8 cellular contexts compared by ENCODE assay signal in the genomic region with DNA sequence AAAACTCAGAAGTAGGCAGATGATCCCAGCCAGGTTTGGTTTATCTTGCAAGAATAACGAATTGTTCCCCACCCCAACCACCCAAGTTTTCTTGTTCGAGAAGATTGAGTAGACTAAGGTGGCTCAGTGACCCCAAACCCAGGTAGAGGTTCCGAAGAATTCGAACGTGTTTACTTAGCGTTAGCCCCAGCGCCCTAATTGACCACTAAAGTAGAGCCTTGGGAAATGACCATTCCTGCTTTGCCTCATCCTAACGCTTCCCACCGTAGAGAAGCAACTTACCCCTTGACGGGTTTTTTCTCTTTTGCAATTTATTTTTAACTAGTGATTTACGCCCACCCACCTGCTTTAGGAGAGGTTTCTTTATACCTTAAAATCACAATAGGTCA. TPM values are rescaled to one million over a fixed set of nuclear protein-coding genes. Genes with fewer than 3 reads are reported as not detected.
DNase-seq lines count a peak whose midpoint lies in the region; ATAC-seq and TF ChIP-seq lines count a peak whose summit lies in the region.

No MANE protein-coding gene starts in this region.

- H3K27me3 Mint-ChIP-seq in activated naive CD4-positive, alpha-beta T cell treated with anti-CD3 and anti-CD28 coated beads for 36 hours (ENCODE audit: low read depth) = no peaks in the 10 kb centered on the region
- H3K27me3 Mint-ChIP-seq in activated CD8-positive, alpha-beta T cell treated with anti-CD3 and anti-CD28 coated beads for 36 hours = peaks cover 2% of the 10 kb centered on the region

- no peaks in the 10 kb centered on the region for H3K9me3 Mint-ChIP-seq in activated naive CD4-positive, alpha-beta T cell treated with anti-CD3 and anti-CD28 coated beads for 36 hours
- no peaks in the 10 kb centered on the region for H3K9me3 Mint-ChIP-seq in activated CD8-positive, alpha-beta T cell treated with anti-CD3 and anti-CD28 coated beads for 36 hours

- peak overlapping the region; percentile 75 for H3K4me3 Mint-ChIP-seq in activated naive CD4-positive, alpha-beta T cell treated with anti-CD3 and anti-CD28 coated beads for 36 hours
- peak overlapping the region; percentile 80 for H3K4me3 Mint-ChIP-seq in activated CD8-positive, alpha-beta T cell treated with anti-CD3 and anti-CD28 coated beads for 36 hours

- CTCF ChIA-PET in activated naive CD4-positive, alpha-beta T cell treated with anti-CD3 and anti-CD28 coated beads for 36 hours (lab: Charles Lee) = interaction anchor here (1.8 to 3.2 kb wide), 2 partner anchors 44 to 219 kb away, joined by 5 to 21 read pairs; no protein-coding TSS in a partner anchor
- CTCF ChIA-PET in activated CD8-positive, alpha-beta T cell treated with anti-CD3 and anti-CD28 coated beads for 36 hours (lab: Charles Lee) = interaction anchor here (0.5 to 4.8 kb wide), 9 partner anchors 9 to 342 kb away, joined by 3 to 33 read pairs (median 5); partner anchors contain the start of gene NVL

- no peak for TF ChIP-seq CTCF in activated CD8-positive, alpha-beta T cell treated with anti-CD3 and anti-CD28 coated beads for 36 hours (IDR thresholded peaks at IDR 0.05)

- peak overlapping the region; percentile 55 for H3K27ac ChIP-seq in right cardiac atrium (ENCODE audit: low read length)

- H3K4me1 Mint-ChIP-seq in activated naive CD4-positive, alpha-beta T cell treated with anti-CD3 and anti-CD28 coated beads for 36 hours (ENCODE audit: low read depth) = peaks cover 32% of the 10 kb centered on the region
- peaks cover 33% of the 10 kb centered on the region for H3K4me1 Mint-ChIP-seq in activated CD8-positive, alpha-beta T cell treated with anti-CD3 and anti-CD28 coated beads for 36 hours (ENCODE audit: low read depth)

- peak overlapping the region; percentile 83 for H3K27ac Mint-ChIP-seq in activated naive CD4-positive, alpha-beta T cell treated with anti-CD3 and anti-CD28 coated beads for 36 hours
- peak overlapping the region; percentile 84 for H3K27ac Mint-ChIP-seq in activated CD8-positive, alpha-beta T cell treated with anti-CD3 and anti-CD28 coated beads for 36 hours

- H3K27me3 ChIP-seq in right cardiac atrium (ENCODE audit: control insufficient read depth, insufficient read depth) = no peaks in the 10 kb centered on the region

- ATAC-seq in activated CD8-positive, alpha-beta T cell treated with anti-CD3 and anti-CD28 coated beads for 36 hours = no peak
- peak in 1 of 2 donors; percentile 22 for ATAC-seq in right cardiac atrium

- intact Hi-C loops in activated naive CD4-positive, alpha-beta T cell treated with anti-CD3 and anti-CD28 coated beads for 36 hours (cut with micrococcal nuclease) = loop anchor here (1.0 to 5.0 kb wide), 8 partner anchors 55 to 1402 kb away; partner anchors contain the start of genes AIDA, BROX, CNIH4 and LBR
- intact Hi-C loops in activated CD8-positive, alpha-beta T cell treated with anti-CD3 and anti-CD28 coated beads for 36 hours (cut with micrococcal nuclease) = loop anchor here (5.0 to 10.0 kb wide), 2 partner anchors 70 to 343 kb away; partner anchors contain the start of gene DEGS1
- intact Hi-C loops in right cardiac atrium (cut with DNase I) = loop anchor here in 3 of 4 donors (2.0 to 10.0 kb wide), 4 partner anchors 218 to 340 kb away; partner anchors contain the start of gene NVL (in 2 of the 3)

- DNase-seq in activated naive CD4-positive, alpha-beta T cell treated with anti-CD3 and anti-CD28 coated beads for 36 hours = no peak
- no peak for DNase-seq in activated naive CD4-positive, alpha-beta T cell treated with Interleukin-2 at 50 U/mL for 16 hours
- DNase-seq in activated CD8-positive, alpha-beta T cell treated with anti-CD3 and anti-CD28 coated beads for 36 hours = no peak
- DNase-seq in right cardiac atrium = no peak
- DNase-seq in skeletal muscle cell (ENCODE audit: low read depth) = no peak
- DNase-seq in cortex of kidney (lab: John Stamatoyannopoulos, UW) = no peak
- DNase-seq in iPS-NIHi7 (ENCODE audit: extremely low spot score) = no peak
- DNase-seq in stimulated activated CD4-positive, alpha-beta T cell treated with anti-CD3 and anti-CD28 coated beads, Interleukin-2, amount 100 ng/mL, for 48 hours = no peak

- POLR2A ChIA-PET in activated CD8-positive, alpha-beta T cell treated with anti-CD3 and anti-CD28 coated beads for 36 hours (lab: Charles Lee) = interaction anchor here (0.7 to 1.0 kb wide), 4 partner anchors 37 to 219 kb away, joined by 3 to 4 read pairs (median 3); partner anchors contain the start of gene DEGS1

- H3K4me1 ChIP-seq in right cardiac atrium (ENCODE audit: control insufficient read depth, insufficient read depth, low read length) = no peaks in the 10 kb centered on the region

- peak overlapping the region; percentile 59 for H3K4me3 ChIP-seq in right cardiac atrium (ENCODE audit: low read length)
- H3K4me3 ChIP-seq in skeletal muscle cell (ENCODE audit: low read depth, low read length) = peak overlapping the region; percentile 98

- WGBS in right cardiac atrium = 2% methylated on average over 11 of the region's 11 CpGs

- H3K36me3 Mint-ChIP-seq in activated naive CD4-positive, alpha-beta T cell treated with anti-CD3 and anti-CD28 coated beads for 36 hours (ENCODE audit: low read depth) = peaks cover 6% of the 10 kb centered on the region
- peaks cover 8% of the 10 kb centered on the region for H3K36me3 Mint-ChIP-seq in activated CD8-positive, alpha-beta T cell treated with anti-CD3 and anti-CD28 coated beads for 36 hours (ENCODE audit: low read depth)

- no peaks in the 10 kb centered on the region for H3K9me3 ChIP-seq in right cardiac atrium (ENCODE audit: control insufficient read depth, low read length)

RNA-seq across cellular contexts. Expression of gene FBXO28, which starts 0.9 kb away (rescaled TPM):
- 1 to 10 TPM; 9.6 to 9.7 TPM for total RNA-seq in activated naive CD4-positive, alpha-beta T cell treated with anti-CD3 and anti-CD28 coated beads for 36 hours
- 10 to 100 TPM; 21.5 to 21.7 TPM for total RNA-seq in activated CD8-positive, alpha-beta T cell treated with anti-CD3 and anti-CD28 coated beads for 36 hours
- 10 to 100 TPM; 16.6 to 19.9 (median 19.4) TPM for total RNA-seq in right cardiac atrium
- polyA plus RNA-seq in right cardiac atrium = 7.7 TPM
